22 cellular contexts compared by ENCODE assay signal in genomic region chr5:55450050-55450765, GRCh38.
DNase-seq lines count a peak whose midpoint lies in the region; ATAC-seq and TF ChIP-seq lines count a peak whose summit lies in the region.
"Had no signal": no experiment of that assay in that cellular context is flagged by ENCODE, and none has a peak within 500 bp of the region (broad histone marks: within the 10 kb centered on the region; RNA-seq: fewer than 3 reads in every experiment).

No MANE protein-coding gene starts in this region.

- H3K9ac ChIP-seq in H9 (ENCODE audit: extremely low read depth, insufficient read length, low read length) = no peak overlapping the region
- H3K9ac ChIP-seq in SK-N-SH = no peak overlapping the region
- H3K9ac ChIP-seq: BLaER1 treated with 17β-estradiol and CSF1 and Interleukin-3, amounts not matched to agents 10 nM and 100 nM had no signal

- H3K79me1 ChIP-seq in H9 (ENCODE audit: insufficient read depth, low read depth, low read length, poor library complexity, severe bottlenecking) = no peaks in the 10 kb centered on the region

- H3K4me3 ChIP-seq in SK-N-SH (ENCODE audit: low read depth in 2 of 2, low read length in 1 of 2) (no peak overlapping the region), fibroblast of mammary gland (ENCODE audit: control insufficient read depth, low read depth, low read length) (no peak overlapping the region), uterus (no peak overlapping the region), ascending aorta (no peak overlapping the region)
- H3K4me3 ChIP-seq: BLaER1 treated with 17β-estradiol and CSF1 and Interleukin-3, amounts not matched to agents 10 nM and 100 nM; SK-N-MC; skin epidermis; upper lobe of right lung had no signal

- no peaks in the 10 kb centered on the region for H3K9me2 ChIP-seq in SK-N-SH

- no peak overlapping the region for H4K5ac ChIP-seq in H9 (ENCODE audit: insufficient read length, low read depth, low read length)

- no peak overlapping the region for H4K8ac ChIP-seq in H9 (replicated peaks; ENCODE audit: insufficient read length, low read depth, low read length)

- H4K20me1 ChIP-seq in H9 (ENCODE audit: control insufficient read depth, insufficient read depth, insufficient read length) = no peaks in the 10 kb centered on the region
- H4K20me1 ChIP-seq in SK-N-SH (ENCODE audit: insufficient read depth) = no peaks in the 10 kb centered on the region
- H4K20me1 ChIP-seq: BLaER1 treated with 17β-estradiol and CSF1 and Interleukin-3, amounts not matched to agents 10 nM and 100 nM had no signal

- H2AK5ac ChIP-seq in H9 (ENCODE audit: insufficient read length, low read length) = no peak overlapping the region

- H3K14ac ChIP-seq in H9 (ENCODE audit: insufficient read depth, low read length) = no peak overlapping the region

- CTCF ChIA-PET in SK-N-SH (lab: Yijun Ruan, JAX) = no interaction called here
- CTCF ChIA-PET in CD4-positive, alpha-beta T cell (lab: Charles Lee) = no interaction called here

- no peak overlapping the region for H4K91ac ChIP-seq in H9 (ENCODE audit: insufficient read length, low read depth, low read length)

- H3K9me3 ChIP-seq in H9 (ENCODE audit: control insufficient read depth, low read depth, low read length) (no peaks in the 10 kb centered on the region), SK-N-SH (no peaks in the 10 kb centered on the region), uterus (no peaks in the 10 kb centered on the region), ascending aorta (no peaks in the 10 kb centered on the region)
- H3K9me3 ChIP-seq in CD4-positive, alpha-beta T cell (ENCODE audit: control insufficient read depth, low read length) = no peaks in the 10 kb centered on the region
- H3K9me3 ChIP-seq: BLaER1 treated with 17β-estradiol and CSF1 and Interleukin-3, amounts not matched to agents 10 nM and 100 nM; upper lobe of right lung had no signal

- H3K27ac ChIP-seq in H9 (ENCODE audit: insufficient read length, low read depth, low read length) (no peak overlapping the region), SK-N-SH (ENCODE audit: low read depth in 2 of 2, low read length in 1 of 2) (no peak overlapping the region), uterus (peak overlapping the region in 1 of 2 donors; percentile 64), ascending aorta (peak overlapping the region in 1 of 2 donors; percentile 39)
- no peak overlapping the region for H3K27ac ChIP-seq in CD4-positive, alpha-beta T cell (ENCODE audit: low read depth, low read length)
- H3K27ac ChIP-seq: BLaER1 treated with 17β-estradiol and CSF1 and Interleukin-3, amounts not matched to agents 10 nM and 100 nM; SK-N-MC; skin epidermis; upper lobe of right lung; VCaP had no signal

- H3K36me3 ChIP-seq in SK-N-SH (replicated peaks in 1 of 2; ENCODE audit: control insufficient read depth in 1 of 2, insufficient read depth in 2 of 2, low read length in 1 of 2) = no peaks in the 10 kb centered on the region
- no peaks in the 10 kb centered on the region for H3K36me3 ChIP-seq in uterus
- H3K36me3 ChIP-seq in ascending aorta = peaks cover 0 to 5% of the 10 kb centered on the region in 2 donors
- H3K36me3 ChIP-seq: BLaER1 treated with 17β-estradiol and CSF1 and Interleukin-3, amounts not matched to agents 10 nM and 100 nM; upper lobe of right lung had no signal

- H3K56ac ChIP-seq in H9 (ENCODE audit: insufficient read length, low read depth, low read length) = no peak overlapping the region

- H3K27ac Mint-ChIP-seq in H9 (peak overlapping the region in 2 of 3 experiments; percentile 2 to 15; a peak in 5 of 7 replicates), osteocyte (ENCODE audit: unreplicated experiment) (peak overlapping the region; percentile 61)
- no peak overlapping the region for H3K27ac Mint-ChIP-seq in CD4-positive, alpha-beta T cell
- H3K27ac Mint-ChIP-seq: activated CD8-positive, alpha-beta T cell treated with anti-CD3 and anti-CD28 coated beads for 36 hours; dendritic cell treated with granulocyte-macrophage colony-stimulating factor and Interleukin-4, amounts not matched to agents 40 ng/mL and 50 ng/mL, for 4 days had no signal

- H2AFZ ChIP-seq in H9 (ENCODE audit: low read length) = no peak overlapping the region
- H2AFZ ChIP-seq in SK-N-SH (ENCODE audit: low read depth) = no peak overlapping the region

- H3K4me3 Mint-ChIP-seq in H9 (no peak overlapping the region), osteocyte (ENCODE audit: unreplicated experiment) (no peak overlapping the region)
- H3K4me3 Mint-ChIP-seq in CD4-positive, alpha-beta T cell = no peak overlapping the region
- H3K4me3 Mint-ChIP-seq: activated CD8-positive, alpha-beta T cell treated with anti-CD3 and anti-CD28 coated beads for 36 hours; dendritic cell treated with granulocyte-macrophage colony-stimulating factor and Interleukin-4, amounts not matched to agents 40 ng/mL and 50 ng/mL, for 4 days had no signal

- DNase-seq in H9 = no peak
- no peak for DNase-seq in SK-N-SH
- peak; percentile 64 for DNase-seq in fibroblast of mammary gland (ENCODE audit: low read depth)
- no peak for DNase-seq in osteocyte (ENCODE audit: extremely low spot score, unreplicated experiment)
- DNase-seq in uterus = no peak
- no peak for DNase-seq in ascending aorta (ENCODE audit: low spot score in 2 of 2)
- DNase-seq in NCI-H2171 (lab: John Stamatoyannopoulos, UW) = no peak
- DNase-seq in CD4-positive, alpha-beta T cell = no peak
- DNase-seq: activated CD8-positive, alpha-beta T cell treated with anti-CD3 and anti-CD28 coated beads for 36 hours; amygdala; erythroblast; hypothalamus; kidney glomerular epithelial cell; MM.1S; NCI-H187 treated with DMSO at 0.1 percent for 48 hours; NCI-H510A treated with DMSO at 0.1 percent for 48 hours; upper lobe of right lung had no signal

- no peak for TF ChIP-seq RAD21 in SK-N-SH (IDR thresholded peaks at IDR 0.05; ENCODE audit: low read length)

- WGBS in H9 (ENCODE audit: extremely low coverage, insufficient read length, low lambda C conversion rate) = no CpG with 5 or more reads among the region's 4 CpGs
- 79% methylated on average over 4 of the region's 4 CpGs for WGBS in SK-N-SH (ENCODE audit: low lambda C conversion rate)

- no peak overlapping the region for H3T11ph ChIP-seq in H9 (ENCODE audit: low read length)

- H2BK120ac ChIP-seq in H9 (ENCODE audit: low read depth, low read length, poor library complexity, severe bottlenecking) = no peak overlapping the region

- peaks cover 5% of the 10 kb centered on the region; the same call in 1 of the 2 replicates for H3K4me1 ChIP-seq in H9 (ENCODE audit: insufficient read depth, low read length)
- H3K4me1 ChIP-seq in SK-N-SH (ENCODE audit: control insufficient read depth in 1 of 2, insufficient read depth in 2 of 2, low read depth in 1 of 2, low read length in 1 of 2) = peaks cover 0 to 4% of the 10 kb centered on the region in 2 experiments; a peak in 2 of 4 replicates
- H3K4me1 ChIP-seq in uterus = no peaks in the 10 kb centered on the region
- H3K4me1 ChIP-seq in ascending aorta = peaks cover 3 to 23% of the 10 kb centered on the region in 2 donors
- H3K4me1 ChIP-seq: upper lobe of right lung had no signal

- H2BK20ac ChIP-seq in H9 (ENCODE audit: low read depth, low read length, poor library complexity, severe bottlenecking) = no peak overlapping the region

- no peak overlapping the region for H3K23ac ChIP-seq in H9 (ENCODE audit: insufficient read length, low read depth, low read length)

- peaks cover 5 to 45% (median 24%) of the 10 kb centered on the region in 3 experiments; a peak in 5 of 7 replicates for H3K36me3 Mint-ChIP-seq in H9 (ENCODE audit: insufficient read depth in 1 of 3, low read depth in 3 of 3)
- H3K36me3 Mint-ChIP-seq in osteocyte (ENCODE audit: unreplicated experiment) = peaks cover 6% of the 10 kb centered on the region
- peaks cover 10% of the 10 kb centered on the region for H3K36me3 Mint-ChIP-seq in CD4-positive, alpha-beta T cell (ENCODE audit: low read depth)

- no peaks in the 10 kb centered on the region for H3K23me2 ChIP-seq in H9 (ENCODE audit: insufficient read length, low read depth, low read length, poor library complexity, severe bottlenecking)

- intact Hi-C loops in uterus (cut with DNase I; ENCODE audit: low total_unique reads) = no loop called here
- intact Hi-C loops in ascending aorta (cut with DNase I) = no loop called here
- intact Hi-C loops in CD4-positive, alpha-beta T cell (cut with DNase I, micrococcal nuclease) = no loop called here

- no peaks in the 10 kb centered on the region for H3F3A ChIP-seq in SK-N-SH (replicated peaks; ENCODE audit: insufficient read depth)

- no peak overlapping the region for H3K4ac ChIP-seq in H9 (ENCODE audit: low read depth, low read length)

- H3K18ac ChIP-seq in H9 (ENCODE audit: insufficient read length, low read depth, low read length) = no peak overlapping the region

- H3K79me2 ChIP-seq in H9 (ENCODE audit: insufficient read depth, low read length) (no peaks in the 10 kb centered on the region; the same call in 1 of the 2 replicates), SK-N-SH (ENCODE audit: insufficient read depth) (peaks cover 17% of the 10 kb centered on the region; the same call in 1 of the 2 replicates)

- H3K9me3 Mint-ChIP-seq in H9 = no peaks in the 10 kb centered on the region
- H3K9me3 Mint-ChIP-seq in osteocyte (ENCODE audit: unreplicated experiment) = no peaks in the 10 kb centered on the region
- H3K9me3 Mint-ChIP-seq in CD4-positive, alpha-beta T cell = no peaks in the 10 kb centered on the region
- H3K9me3 Mint-ChIP-seq: activated CD8-positive, alpha-beta T cell treated with anti-CD3 and anti-CD28 coated beads for 36 hours; dendritic cell treated with granulocyte-macrophage colony-stimulating factor and Interleukin-4, amounts not matched to agents 40 ng/mL and 50 ng/mL, for 4 days had no signal

- TF ChIP-seq POLR2A in uterus (IDR thresholded peaks at IDR 0.05) = no peak

- ATAC-seq in CD4-positive, alpha-beta T cell (ENCODE audit: poor library complexity) = no peak
- ATAC-seq: activated CD8-positive, alpha-beta T cell treated with anti-CD3 and anti-CD28 coated beads for 36 hours; upper lobe of right lung had no signal

- POLR2A ChIA-PET in SK-N-SH (lab: Yijun Ruan, JAX) = no interaction called here
- POLR2A ChIA-PET in CD4-positive, alpha-beta T cell (lab: Charles Lee) = no interaction called here

- no peak overlapping the region for H3K4me2 ChIP-seq in H9 (ENCODE audit: insufficient read depth, insufficient read length, low read length)
- no peak overlapping the region for H3K4me2 ChIP-seq in SK-N-SH
- H3K4me2 ChIP-seq: BLaER1 treated with 17β-estradiol and CSF1 and Interleukin-3, amounts not matched to agents 10 nM and 100 nM had no signal

- H3K27me3 Mint-ChIP-seq in H9 (ENCODE audit: low read depth) (no peaks in the 10 kb centered on the region), osteocyte (ENCODE audit: unreplicated experiment) (no peaks in the 10 kb centered on the region)
- no peaks in the 10 kb centered on the region for H3K27me3 Mint-ChIP-seq in CD4-positive, alpha-beta T cell
- H3K27me3 Mint-ChIP-seq: activated CD8-positive, alpha-beta T cell treated with anti-CD3 and anti-CD28 coated beads for 36 hours had no signal

- TF ChIP-seq CTCF in H9 (conservative IDR thresholded peaks at IDR 0.05) (no peak), SK-N-SH (IDR thresholded peaks at IDR 0.05) (no peak), fibroblast of mammary gland (conservative IDR thresholded peaks at IDR 0.05; ENCODE audit: control insufficient read depth, insufficient read depth, low read depth, low read length) (no peak), osteocyte (IDR thresholded peaks at IDR 0.05) (no peak), uterus (IDR thresholded peaks at IDR 0.05) (no peak), ascending aorta (IDR thresholded peaks at IDR 0.05) (no peak)
- TF ChIP-seq CTCF in CD4-positive, alpha-beta T cell (IDR thresholded peaks at IDR 0.05) = no peak

- no peaks in the 10 kb centered on the region for H3K27me3 ChIP-seq in H9 (ENCODE audit: insufficient read depth, low read length)
- H3K27me3 ChIP-seq in SK-N-SH (ENCODE audit: insufficient read depth) = no peaks in the 10 kb centered on the region
- no peaks in the 10 kb centered on the region for H3K27me3 ChIP-seq in uterus
- no peaks in the 10 kb centered on the region for H3K27me3 ChIP-seq in ascending aorta
- H3K27me3 ChIP-seq in CD4-positive, alpha-beta T cell (ENCODE audit: control insufficient read depth, insufficient read depth, low read length) = no peaks in the 10 kb centered on the region
- H3K27me3 ChIP-seq: BLaER1 treated with 17β-estradiol and CSF1 and Interleukin-3, amounts not matched to agents 10 nM and 100 nM; upper lobe of right lung had no signal

- no peak overlapping the region for H2BK15ac ChIP-seq in H9 (ENCODE audit: low read depth, low read length)

- TF ChIP-seq EP300 in SK-N-SH (IDR thresholded peaks at IDR 0.05; ENCODE audit: borderline replicate concordance in 1 of 2, low read depth in 1 of 2, low read length in 1 of 2) = no peak

- H2BK5ac ChIP-seq in H9 (ENCODE audit: insufficient read length, low read length) = no peak overlapping the region

- H3K4me1 Mint-ChIP-seq in H9 (peaks cover 34 to 45% of the 10 kb centered on the region in 2 experiments), osteocyte (ENCODE audit: unreplicated experiment) (peaks cover 42% of the 10 kb centered on the region)
- H3K4me1 Mint-ChIP-seq in CD4-positive, alpha-beta T cell (ENCODE audit: low read depth) = no peaks in the 10 kb centered on the region

- no peak overlapping the region for H2BK12ac ChIP-seq in H9 (ENCODE audit: insufficient read length, low read depth, low read length)
